Comparison of ENCODE assay signal across 1 cellular context in the genomic region with DNA sequence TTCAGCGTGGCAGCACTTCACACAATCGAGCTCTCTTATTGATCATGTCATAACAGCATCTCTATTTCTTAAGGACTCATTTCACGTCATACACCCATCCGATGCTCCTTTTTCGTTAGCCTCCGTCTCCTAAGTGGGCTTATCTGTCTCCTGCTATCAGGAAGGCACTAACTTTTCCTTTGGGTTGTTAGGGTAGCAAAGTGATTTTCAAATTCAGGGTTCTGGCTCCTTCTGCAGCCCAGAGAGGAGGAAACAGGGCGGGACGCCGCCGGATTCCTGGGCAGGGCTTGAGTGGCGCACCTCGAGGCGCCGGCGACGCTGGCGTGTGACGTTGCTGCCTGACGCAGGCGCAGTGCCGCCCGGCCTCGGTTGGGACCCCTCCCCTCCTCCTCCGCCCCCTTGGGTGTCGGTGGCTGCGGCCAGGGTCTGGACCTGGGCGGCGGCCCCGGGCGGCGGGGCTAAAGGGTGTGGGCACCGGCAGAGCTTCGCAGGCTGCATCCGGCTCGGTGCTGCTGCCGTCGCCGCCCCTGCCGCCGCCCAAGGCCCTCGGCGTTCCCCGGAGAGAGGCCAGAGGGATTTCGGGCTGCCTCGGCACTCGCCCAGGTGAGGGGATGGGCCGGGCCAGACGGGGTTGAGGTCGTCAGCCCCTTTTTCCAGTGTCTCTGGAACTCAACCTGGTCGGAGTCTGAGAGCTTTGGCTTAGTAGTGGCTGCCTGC.
TF ChIP-seq lines count a peak whose summit lies in the region.

TSS of gene BLTP1 (plus strand) at position 350 of the 717 bp plus-strand sequence. CDS start 18,317 bp downstream, outside the sequence.

TF ChIP-seq in K562, 482 proteins besides CTCF, POLR2A, EP300 and RAD21 (continued from another document and continues in another):
- TF ChIP-seq CHD7 (IDR thresholded peaks at IDR 0.05; ENCODE audit: low read depth, low read length), result no peak
- no peak for TF ChIP-seq KLF1 (tag; IDR thresholded peaks at IDR 0.05)
- TF ChIP-seq, protein P1, sequence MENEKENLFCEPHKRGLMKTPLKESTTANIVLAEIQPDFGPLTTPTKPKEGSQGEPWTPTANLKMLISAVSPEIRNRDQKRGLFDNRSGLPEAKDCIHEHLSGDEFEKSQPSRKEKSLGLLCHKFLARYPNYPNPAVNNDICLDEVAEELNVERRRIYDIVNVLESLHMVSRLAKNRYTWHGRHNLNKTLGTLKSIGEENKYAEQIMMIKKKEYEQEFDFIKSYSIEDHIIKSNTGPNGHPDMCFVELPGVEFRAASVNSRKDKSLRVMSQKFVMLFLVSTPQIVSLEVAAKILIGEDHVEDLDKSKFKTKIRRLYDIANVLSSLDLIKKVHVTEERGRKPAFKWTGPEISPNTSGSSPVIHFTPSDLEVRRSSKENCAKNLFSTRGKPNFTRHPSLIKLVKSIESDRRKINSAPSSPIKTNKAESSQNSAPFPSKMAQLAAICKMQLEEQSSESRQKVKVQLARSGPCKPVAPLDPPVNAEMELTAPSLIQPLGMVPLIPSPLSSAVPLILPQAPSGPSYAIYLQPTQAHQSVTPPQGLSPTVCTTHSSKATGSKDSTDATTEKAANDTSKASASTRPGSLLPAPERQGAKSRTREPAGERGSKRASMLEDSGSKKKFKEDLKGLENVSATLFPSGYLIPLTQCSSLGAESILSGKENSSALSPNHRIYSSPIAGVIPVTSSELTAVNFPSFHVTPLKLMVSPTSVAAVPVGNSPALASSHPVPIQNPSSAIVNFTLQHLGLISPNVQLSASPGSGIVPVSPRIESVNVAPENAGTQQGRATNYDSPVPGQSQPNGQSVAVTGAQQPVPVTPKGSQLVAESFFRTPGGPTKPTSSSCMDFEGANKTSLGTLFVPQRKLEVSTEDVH (IDR thresholded peaks at IDR 0.05; ENCODE audit: low read depth, partially characterized antibody), result no peak
- TF ChIP-seq MCM3 (IDR thresholded peaks at IDR 0.05), result no peak
- TF ChIP-seq RFX7 (CRISPR knock-in tag; IDR thresholded peaks at IDR 0.05), result no peak
- no peak for TF ChIP-seq HMBOX1 (IDR thresholded peaks at IDR 0.05)
- TF ChIP-seq KAT8 (IDR thresholded peaks at IDR 0.05; ENCODE audit: low read depth), result no peak
- TF ChIP-seq ETS1 (conservative IDR thresholded peaks at IDR 0.05; ENCODE audit: control insufficient read depth, low read depth, low read length), result no peak
- TF ChIP-seq, protein P2, sequence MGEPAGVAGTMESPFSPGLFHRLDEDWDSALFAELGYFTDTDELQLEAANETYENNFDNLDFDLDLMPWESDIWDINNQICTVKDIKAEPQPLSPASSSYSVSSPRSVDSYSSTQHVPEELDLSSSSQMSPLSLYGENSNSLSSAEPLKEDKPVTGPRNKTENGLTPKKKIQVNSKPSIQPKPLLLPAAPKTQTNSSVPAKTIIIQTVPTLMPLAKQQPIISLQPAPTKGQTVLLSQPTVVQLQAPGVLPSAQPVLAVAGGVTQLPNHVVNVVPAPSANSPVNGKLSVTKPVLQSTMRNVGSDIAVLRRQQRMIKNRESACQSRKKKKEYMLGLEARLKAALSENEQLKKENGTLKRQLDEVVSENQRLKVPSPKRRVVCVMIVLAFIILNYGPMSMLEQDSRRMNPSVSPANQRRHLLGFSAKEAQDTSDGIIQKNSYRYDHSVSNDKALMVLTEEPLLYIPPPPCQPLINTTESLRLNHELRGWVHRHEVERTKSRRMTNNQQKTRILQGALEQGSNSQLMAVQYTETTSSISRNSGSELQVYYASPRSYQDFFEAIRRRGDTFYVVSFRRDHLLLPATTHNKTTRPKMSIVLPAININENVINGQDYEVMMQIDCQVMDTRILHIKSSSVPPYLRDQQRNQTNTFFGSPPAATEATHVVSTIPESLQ (CRISPR knock-in tag; IDR thresholded peaks at IDR 0.05), result no peak
- TF ChIP-seq, protein P3, sequence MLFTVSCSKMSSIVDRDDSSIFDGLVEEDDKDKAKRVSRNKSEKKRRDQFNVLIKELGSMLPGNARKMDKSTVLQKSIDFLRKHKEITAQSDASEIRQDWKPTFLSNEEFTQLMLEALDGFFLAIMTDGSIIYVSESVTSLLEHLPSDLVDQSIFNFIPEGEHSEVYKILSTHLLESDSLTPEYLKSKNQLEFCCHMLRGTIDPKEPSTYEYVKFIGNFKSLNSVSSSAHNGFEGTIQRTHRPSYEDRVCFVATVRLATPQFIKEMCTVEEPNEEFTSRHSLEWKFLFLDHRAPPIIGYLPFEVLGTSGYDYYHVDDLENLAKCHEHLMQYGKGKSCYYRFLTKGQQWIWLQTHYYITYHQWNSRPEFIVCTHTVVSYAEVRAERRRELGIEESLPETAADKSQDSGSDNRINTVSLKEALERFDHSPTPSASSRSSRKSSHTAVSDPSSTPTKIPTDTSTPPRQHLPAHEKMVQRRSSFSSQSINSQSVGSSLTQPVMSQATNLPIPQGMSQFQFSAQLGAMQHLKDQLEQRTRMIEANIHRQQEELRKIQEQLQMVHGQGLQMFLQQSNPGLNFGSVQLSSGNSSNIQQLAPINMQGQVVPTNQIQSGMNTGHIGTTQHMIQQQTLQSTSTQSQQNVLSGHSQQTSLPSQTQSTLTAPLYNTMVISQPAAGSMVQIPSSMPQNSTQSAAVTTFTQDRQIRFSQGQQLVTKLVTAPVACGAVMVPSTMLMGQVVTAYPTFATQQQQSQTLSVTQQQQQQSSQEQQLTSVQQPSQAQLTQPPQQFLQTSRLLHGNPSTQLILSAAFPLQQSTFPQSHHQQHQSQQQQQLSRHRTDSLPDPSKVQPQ (CRISPR knock-in tag; IDR thresholded peaks at IDR 0.05; ENCODE audit: borderline replicate concordance), result no peak
- no peak for TF ChIP-seq TOE1 (IDR thresholded peaks at IDR 0.05; ENCODE audit: borderline replicate concordance)
- TF ChIP-seq TOE1 (CRISPR knock-in tag; IDR thresholded peaks at IDR 0.05; ENCODE audit: borderline replicate concordance, low read depth), result no peak
- TF ChIP-seq TFAP4 (CRISPR knock-in tag; IDR thresholded peaks at IDR 0.05; ENCODE audit: borderline replicate concordance), result no peak
- TF ChIP-seq MAFF (IDR thresholded peaks at IDR 0.05; ENCODE audit: low read length), result no peak
- no peak for TF ChIP-seq FOXJ3 (CRISPR knock-in tag; IDR thresholded peaks at IDR 0.05)
- peak; percentile 99 for TF ChIP-seq CREM (IDR thresholded peaks at IDR 0.05; ENCODE audit: low read depth)
- TF ChIP-seq ZNF699 (CRISPR knock-in tag; IDR thresholded peaks at IDR 0.05; ENCODE audit: insufficient replicate concordance), result no peak
- no peak for TF ChIP-seq MCM2 (IDR thresholded peaks at IDR 0.05; ENCODE audit: low read depth)
- TF ChIP-seq, protein P4, sequence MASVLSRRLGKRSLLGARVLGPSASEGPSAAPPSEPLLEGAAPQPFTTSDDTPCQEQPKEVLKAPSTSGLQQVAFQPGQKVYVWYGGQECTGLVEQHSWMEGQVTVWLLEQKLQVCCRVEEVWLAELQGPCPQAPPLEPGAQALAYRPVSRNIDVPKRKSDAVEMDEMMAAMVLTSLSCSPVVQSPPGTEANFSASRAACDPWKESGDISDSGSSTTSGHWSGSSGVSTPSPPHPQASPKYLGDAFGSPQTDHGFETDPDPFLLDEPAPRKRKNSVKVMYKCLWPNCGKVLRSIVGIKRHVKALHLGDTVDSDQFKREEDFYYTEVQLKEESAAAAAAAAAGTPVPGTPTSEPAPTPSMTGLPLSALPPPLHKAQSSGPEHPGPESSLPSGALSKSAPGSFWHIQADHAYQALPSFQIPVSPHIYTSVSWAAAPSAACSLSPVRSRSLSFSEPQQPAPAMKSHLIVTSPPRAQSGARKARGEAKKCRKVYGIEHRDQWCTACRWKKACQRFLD (CRISPR knock-in tag; IDR thresholded peaks at IDR 0.05), result no peak; the same call in 1 of the 2 replicates
- TF ChIP-seq, protein P5, sequence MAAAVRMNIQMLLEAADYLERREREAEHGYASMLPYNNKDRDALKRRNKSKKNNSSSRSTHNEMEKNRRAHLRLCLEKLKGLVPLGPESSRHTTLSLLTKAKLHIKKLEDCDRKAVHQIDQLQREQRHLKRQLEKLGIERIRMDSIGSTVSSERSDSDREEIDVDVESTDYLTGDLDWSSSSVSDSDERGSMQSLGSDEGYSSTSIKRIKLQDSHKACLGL (CRISPR knock-in tag; IDR thresholded peaks at IDR 0.05; ENCODE audit: borderline replicate concordance, poor library complexity, severe bottlenecking), result no peak
- TF ChIP-seq TCFL5 (CRISPR knock-in tag; conservative IDR thresholded peaks at IDR 0.05), result no peak
- TF ChIP-seq PHB (CRISPR knock-in tag; IDR thresholded peaks at IDR 0.05), result no peak
